20 cellular contexts compared by ENCODE assay signal in genomic region chr16:78709137-78709871, GRCh38.
DNase-seq lines count a peak whose midpoint lies in the region; ATAC-seq, FAIRE-seq and TF ChIP-seq lines count a peak whose summit lies in the region.
"Had no signal": no experiment of that assay in that cellular context is flagged by ENCODE, and none has a peak within 500 bp of the region (broad histone marks: within the 10 kb centered on the region; RNA-seq: fewer than 3 reads in every experiment).

No MANE protein-coding gene starts in this region.

- H3K36me3 ChIP-seq in HepG2 (replicated peaks in 1 of 2; ENCODE audit: control insufficient read depth in 1 of 2, insufficient read depth in 2 of 2, low read length in 2 of 2) (no peaks in the 10 kb centered on the region), right lobe of liver (no peaks in the 10 kb centered on the region), endodermal cell (ENCODE audit: control insufficient read depth, insufficient read depth, low read length) (no peaks in the 10 kb centered on the region), neural progenitor cell (no peaks in the 10 kb centered on the region)

- 95% methylated on average over 14 of the region's 14 CpGs for WGBS in HepG2 (ENCODE audit: low lambda C conversion rate)
- 95% methylated on average over 13 of the region's 14 CpGs for WGBS in right lobe of liver (ENCODE audit: insufficient coverage, low coverage, low lambda C conversion rate, missing lambda C conversion rate)
- 62 to 72% methylated on average over 9 to 14 of the region's 14 CpGs for WGBS in endodermal cell (ENCODE audit: insufficient coverage in 1 of 2, insufficient read length in 1 of 2), 2 experiments

- TF ChIP-seq EP300 in HepG2 (IDR thresholded peaks at IDR 0.05; ENCODE audit: low read depth in 2 of 2, low read length in 2 of 2) (no peak), HepG2 (CRISPR knock-in tag; IDR thresholded peaks at IDR 0.05; ENCODE audit: borderline replicate concordance) (no peak)

- CTCF ChIA-PET in HepG2 (lab: Yijun Ruan, JAX; ENCODE audit: low intra/inter-chr PET ratio, low total read pairs) = no interaction called here

- H3K27ac ChIP-seq in HepG2 (ENCODE audit: extremely low read length, insufficient read depth, low read length) (no peak overlapping the region), right lobe of liver (no peak overlapping the region), endodermal cell (ENCODE audit: low read depth, low read length) (no peak overlapping the region), neural progenitor cell (peak overlapping the region; percentile 91), coronary artery (no peak overlapping the region)
- H3K27ac ChIP-seq: HL-60 had no signal

- POLR2A ChIA-PET in HepG2 (lab: Yijun Ruan, JAX) = no interaction called here

- H3K9me3 ChIP-seq in HepG2 (ENCODE audit: low read length) = no peaks in the 10 kb centered on the region
- no peaks in the 10 kb centered on the region for H3K9me3 ChIP-seq in right lobe of liver
- no peaks in the 10 kb centered on the region for H3K9me3 ChIP-seq in endodermal cell (ENCODE audit: control insufficient read depth, low read length)
- H3K9me3 ChIP-seq in neural progenitor cell (ENCODE audit: low read depth) = no peaks in the 10 kb centered on the region

- H4K20me1 ChIP-seq in HepG2 (ENCODE audit: insufficient read depth, low read length) = no peaks in the 10 kb centered on the region
- H4K20me1 ChIP-seq in neural progenitor cell (ENCODE audit: low read depth) = peaks cover 8% of the 10 kb centered on the region

- no peak overlapping the region for H3K4me3 Mint-ChIP-seq in endodermal cell
- H3K4me3 Mint-ChIP-seq in neural progenitor cell = peak overlapping the region; percentile 6
- H3K4me3 Mint-ChIP-seq in effector memory CD8-positive, alpha-beta T cell = no peak overlapping the region

- no peak for TF ChIP-seq POLR2A in HepG2 (IDR thresholded peaks at IDR 0.05; ENCODE audit: insufficient read depth in 1 of 2, low read depth in 2 of 2, low read length in 2 of 2)
- no peak for TF ChIP-seq POLR2A in right lobe of liver (IDR thresholded peaks at IDR 0.05)

- TF ChIP-seq CTCF in HepG2 (CRISPR knock-in tag; IDR thresholded peaks at IDR 0.05) (no peak), right lobe of liver (IDR thresholded peaks at IDR 0.05) (no peak), endodermal cell (conservative IDR thresholded peaks at IDR 0.05) (no peak), neural progenitor cell (IDR thresholded peaks at IDR 0.05) (no peak), coronary artery (IDR thresholded peaks at IDR 0.05) (no peak)

- H3F3A ChIP-seq in neural progenitor cell (ENCODE audit: low read depth) = peaks cover 36% of the 10 kb centered on the region

- H3K4me1 ChIP-seq in HepG2 (ENCODE audit: insufficient read depth, low read length) (peaks cover 20% of the 10 kb centered on the region), right lobe of liver (peaks cover 0 to 10% (median 0%) of the 10 kb centered on the region in 4 donors), endodermal cell (ENCODE audit: control insufficient read depth, insufficient read depth, low read length) (peaks cover 4% of the 10 kb centered on the region), neural progenitor cell (peaks cover 39% of the 10 kb centered on the region)

- no peak for ATAC-seq in HepG2
- no peak for ATAC-seq in right lobe of liver
- ATAC-seq in HG02763 (IDR thresholded peaks at IDR 0.05; ENCODE audit: unreplicated experiment) = no peak
- no peak for ATAC-seq in effector memory CD8-positive, alpha-beta T cell (replicated peaks)
- ATAC-seq: K562 had no signal

- FAIRE-seq in HepG2 (lab: Jason Lieb, UNC) = no peak
- FAIRE-seq: GM12892, HTR-8/SVneo, K562 had no signal

- H3K4me3 ChIP-seq in HepG2 (replicated peaks in 1 of 3; ENCODE audit: insufficient read depth in 1 of 3, low read depth in 2 of 3, low read length in 3 of 3) (no peak overlapping the region), right lobe of liver (no peak overlapping the region), endodermal cell (ENCODE audit: low read length) (no peak overlapping the region), neural progenitor cell (peak overlapping the region; percentile 11), coronary artery (no peak overlapping the region)
- H3K4me3 ChIP-seq: K562 had no signal

- H3K27me3 ChIP-seq in HepG2 (ENCODE audit: control insufficient read depth in 1 of 2, insufficient read depth in 2 of 2, low read length in 2 of 2) (no peaks in the 10 kb centered on the region), right lobe of liver (no peaks in the 10 kb centered on the region), endodermal cell (ENCODE audit: control insufficient read depth, insufficient read depth, low read length, poor library complexity, severe bottlenecking) (no peaks in the 10 kb centered on the region), neural progenitor cell (no peaks in the 10 kb centered on the region)

- H3K27ac Mint-ChIP-seq in endodermal cell (peak overlapping the region; percentile 87), neural progenitor cell (peak overlapping the region; percentile 94)
- H3K27ac Mint-ChIP-seq in effector memory CD8-positive, alpha-beta T cell = no peak overlapping the region

- DNase-seq in HepG2 (ENCODE audit: low spot score) = no peak
- DNase-seq in right lobe of liver = no peak
- DNase-seq in endodermal cell = peak; percentile 76
- peak; percentile 95 for DNase-seq in neural progenitor cell (ENCODE audit: low spot score)
- no peak for DNase-seq in activated CD8-positive, alpha-beta memory T cell treated with anti-CD3 and anti-CD28 coated beads, Interleukin-2, amount 50 U/mL, for 4 hours
- DNase-seq in coronary artery (ENCODE audit: low spot score) = no peak
- no peak for DNase-seq in effector memory CD8-positive, alpha-beta T cell
- DNase-seq: 8988T; C1 segment of cervical spinal cord; GOT3; MV-4-11; NCI-H1417; NCI-H187 treated with DMSO at 0.1 percent for 48 hours; NCI-H526 treated with DMSO at 0.1 percent for 48 hours; NK-92 treated with Interleukin-12 subunit alpha and Interleukin-12 subunit beta, amount 100 ng/mL, for 24 hours had no signal

- H2AFZ ChIP-seq in HepG2 (ENCODE audit: low read length) (no peak overlapping the region), neural progenitor cell (replicated peaks) (no peak overlapping the region)

- no peak overlapping the region for H3K4me2 ChIP-seq in HepG2 (ENCODE audit: low read depth, low read length)
- peak overlapping the region; percentile 68 for H3K4me2 ChIP-seq in neural progenitor cell

- H3K79me2 ChIP-seq in HepG2 (ENCODE audit: insufficient read depth, low read length) = no peaks in the 10 kb centered on the region
- no peaks in the 10 kb centered on the region for H3K79me2 ChIP-seq in neural progenitor cell (ENCODE audit: low read depth)

- intact Hi-C loops in HepG2 (cut with micrococcal nuclease; ENCODE audit: unreplicated experiment) (loop anchor here (5.0 kb wide), 3 partner anchors 218 to 1818 kb away; no protein-coding TSS in a partner anchor), right lobe of liver (cut with DNase I) (no loop called here)

- in situ Hi-C loops in HepG2 (cut with HindIII; ENCODE audit: extremely low pct_ligation_motif_present, low pct_unique_long_range_greater_than_20kb) = loop anchor here (5.0 to 10.0 kb wide), 2 partner anchors 63 to 335 kb away; no protein-coding TSS in a partner anchor

- H3K9me3 Mint-ChIP-seq in endodermal cell = no peaks in the 10 kb centered on the region
- H3K9me3 Mint-ChIP-seq in neural progenitor cell = peaks cover 18% of the 10 kb centered on the region
- H3K9me3 Mint-ChIP-seq in effector memory CD8-positive, alpha-beta T cell = peaks cover 0 to 2% of the 10 kb centered on the region in 2 donors

- H3K27me3 Mint-ChIP-seq in endodermal cell (ENCODE audit: insufficient read depth) = no peaks in the 10 kb centered on the region
- H3K27me3 Mint-ChIP-seq in neural progenitor cell (ENCODE audit: insufficient read depth, low read depth) = peaks cover 4% of the 10 kb centered on the region
- no peaks in the 10 kb centered on the region for H3K27me3 Mint-ChIP-seq in effector memory CD8-positive, alpha-beta T cell

- peaks cover 19% of the 10 kb centered on the region for H3K4me1 Mint-ChIP-seq in endodermal cell
- H3K4me1 Mint-ChIP-seq in neural progenitor cell = peaks cover 26% of the 10 kb centered on the region
- H3K4me1 Mint-ChIP-seq in effector memory CD8-positive, alpha-beta T cell (ENCODE audit: low read depth in 2 of 2) = peaks cover 8 to 13% of the 10 kb centered on the region in 2 donors

- TF ChIP-seq RAD21 in HepG2 (CRISPR knock-in tag; IDR thresholded peaks at IDR 0.05) = no peak

- no TSS peak for BruUV-seq in HepG2 (replicated peaks; lab: Mats Ljungman, UMichigan)

- H3K36me3 Mint-ChIP-seq in endodermal cell (ENCODE audit: low read depth) (no peaks in the 10 kb centered on the region), neural progenitor cell (peaks cover 1% of the 10 kb centered on the region)
- H3K36me3 Mint-ChIP-seq in effector memory CD8-positive, alpha-beta T cell (ENCODE audit: insufficient read depth) = no peaks in the 10 kb centered on the region

- H3K9ac ChIP-seq in HepG2 (ENCODE audit: insufficient read depth, low read depth, low read length) = no peak overlapping the region
- peak overlapping the region; percentile 32 for H3K9ac ChIP-seq in endodermal cell (ENCODE audit: extremely low read depth, low read length, poor library complexity, severe bottlenecking)
- H3K9ac ChIP-seq in neural progenitor cell = no peak overlapping the region

Comparison
In these comparisons a context has a peak if more than half of its experiments do, and no peak if none do; other contexts are left out.
1. DNase-seq: peak in endodermal cell (single experiment) and neural progenitor cell (single experiment); none in HepG2 (single experiment), right lobe of liver (0 of 3), activated CD8-positive, alpha-beta memory T cell treated with anti-CD3 and anti-CD28 coated beads, Interleukin-2, amount 50 U/mL, for 4 hours (single experiment), coronary artery (single experiment) and effector memory CD8-positive, alpha-beta T cell (0 of 3).
2. H3K27ac Mint-ChIP-seq: peak in endodermal cell (single experiment) and neural progenitor cell (single experiment); none in effector memory CD8-positive, alpha-beta T cell (0 of 2).